1 cellular context compared by ENCODE assay signal in the genomic region with DNA sequence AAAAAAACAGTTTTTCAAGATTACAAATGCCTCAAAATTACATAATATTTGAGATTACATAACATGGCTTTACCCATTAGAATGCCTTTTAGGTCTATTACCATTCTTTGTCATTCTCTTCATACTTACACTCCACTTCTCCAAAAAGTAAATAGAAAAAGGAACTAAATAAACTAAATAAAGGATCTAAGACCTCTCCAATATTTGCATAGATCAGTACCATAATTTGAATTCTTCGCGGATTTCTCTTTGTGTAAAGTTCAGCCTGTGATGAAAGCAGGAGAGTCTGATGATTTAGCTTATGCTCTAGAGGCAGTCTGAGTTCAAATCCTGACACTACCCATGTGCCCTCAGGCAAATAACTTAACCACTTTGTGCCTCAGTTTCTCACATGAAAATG.
TF ChIP-seq lines count a peak whose summit lies in the region.

No MANE protein-coding gene starts in this region.

TF ChIP-seq in HepG2, 621 proteins besides CTCF, POLR2A, EP300 and RAD21 (continued from another document):
- TF ChIP-seq, protein P1, sequence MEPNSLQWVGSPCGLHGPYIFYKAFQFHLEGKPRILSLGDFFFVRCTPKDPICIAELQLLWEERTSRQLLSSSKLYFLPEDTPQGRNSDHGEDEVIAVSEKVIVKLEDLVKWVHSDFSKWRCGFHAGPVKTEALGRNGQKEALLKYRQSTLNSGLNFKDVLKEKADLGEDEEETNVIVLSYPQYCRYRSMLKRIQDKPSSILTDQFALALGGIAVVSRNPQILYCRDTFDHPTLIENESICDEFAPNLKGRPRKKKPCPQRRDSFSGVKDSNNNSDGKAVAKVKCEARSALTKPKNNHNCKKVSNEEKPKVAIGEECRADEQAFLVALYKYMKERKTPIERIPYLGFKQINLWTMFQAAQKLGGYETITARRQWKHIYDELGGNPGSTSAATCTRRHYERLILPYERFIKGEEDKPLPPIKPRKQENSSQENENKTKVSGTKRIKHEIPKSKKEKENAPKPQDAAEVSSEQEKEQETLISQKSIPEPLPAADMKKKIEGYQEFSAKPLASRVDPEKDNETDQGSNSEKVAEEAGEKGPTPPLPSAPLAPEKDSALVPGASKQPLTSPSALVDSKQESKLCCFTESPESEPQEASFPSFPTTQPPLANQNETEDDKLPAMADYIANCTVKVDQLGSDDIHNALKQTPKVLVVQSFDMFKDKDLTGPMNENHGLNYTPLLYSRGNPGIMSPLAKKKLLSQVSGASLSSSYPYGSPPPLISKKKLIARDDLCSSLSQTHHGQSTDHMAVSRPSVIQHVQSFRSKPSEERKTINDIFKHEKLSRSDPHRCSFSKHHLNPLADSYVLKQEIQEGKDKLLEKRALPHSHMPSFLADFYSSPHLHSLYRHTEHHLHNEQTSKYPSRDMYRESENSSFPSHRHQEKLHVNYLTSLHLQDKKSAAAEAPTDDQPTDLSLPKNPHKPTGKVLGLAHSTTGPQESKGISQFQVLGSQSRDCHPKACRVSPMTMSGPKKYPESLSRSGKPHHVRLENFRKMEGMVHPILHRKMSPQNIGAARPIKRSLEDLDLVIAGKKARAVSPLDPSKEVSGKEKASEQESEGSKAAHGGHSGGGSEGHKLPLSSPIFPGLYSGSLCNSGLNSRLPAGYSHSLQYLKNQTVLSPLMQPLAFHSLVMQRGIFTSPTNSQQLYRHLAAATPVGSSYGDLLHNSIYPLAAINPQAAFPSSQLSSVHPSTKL (CRISPR knock-in tag; IDR thresholded peaks at IDR 0.05): peak; percentile 64
- peak; percentile 42; the same call in 1 of the 2 replicates for TF ChIP-seq NCOR1 (IDR thresholded peaks at IDR 0.05; ENCODE audit: borderline replicate concordance, low read length)
- TF ChIP-seq FOSL2 (CRISPR knock-in tag; IDR thresholded peaks at IDR 0.05): no peak
- no peak for TF ChIP-seq ZNF263 (CRISPR knock-in tag; IDR thresholded peaks at IDR 0.05)
- peak; percentile 53; the same call in 1 of the 2 replicates for TF ChIP-seq NCOA2 (CRISPR knock-in tag; IDR thresholded peaks at IDR 0.05)
- TF ChIP-seq, protein P2, sequence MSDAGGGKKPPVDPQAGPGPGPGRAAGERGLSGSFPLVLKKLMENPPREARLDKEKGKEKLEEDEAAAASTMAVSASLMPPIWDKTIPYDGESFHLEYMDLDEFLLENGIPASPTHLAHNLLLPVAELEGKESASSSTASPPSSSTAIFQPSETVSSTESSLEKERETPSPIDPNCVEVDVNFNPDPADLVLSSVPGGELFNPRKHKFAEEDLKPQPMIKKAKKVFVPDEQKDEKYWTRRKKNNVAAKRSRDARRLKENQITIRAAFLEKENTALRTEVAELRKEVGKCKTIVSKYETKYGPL (CRISPR knock-in tag; IDR thresholded peaks at IDR 0.05): 0 out of 2 replicates have a peak, but pooled peaks have one; percentile 16
- no peak for TF ChIP-seq SOX13 (IDR thresholded peaks at IDR 0.05)
- TF ChIP-seq SOX13 (CRISPR knock-in tag; conservative IDR thresholded peaks at IDR 0.05 in 1 of 2, IDR thresholded peaks at IDR 0.05 in 1 of 2): peak in 1 of 2 experiments; percentile 66; a peak in 1 of 4 replicates
- TF ChIP-seq HDAC2 (CRISPR knock-in tag; IDR thresholded peaks at IDR 0.05): 0 out of 2 replicates have a peak, but pooled peaks have one; percentile 17
- TF ChIP-seq ZSCAN20 (CRISPR knock-in tag; IDR thresholded peaks at IDR 0.05; ENCODE audit: borderline replicate concordance): no peak
- TF ChIP-seq FOXA1 (IDR thresholded peaks at IDR 0.05): peak; percentile 25; the same call in 1 of the 2 replicates
- no peak for TF ChIP-seq FOXA1 (CRISPR knock-in tag; IDR thresholded peaks at IDR 0.05)
- peak; percentile 63; the same call in 1 of the 2 replicates for TF ChIP-seq ZBTB21 (CRISPR knock-in tag; IDR thresholded peaks at IDR 0.05)
- TF ChIP-seq CREM (IDR thresholded peaks at IDR 0.05): peak; percentile 42; the same call in 1 of the 2 replicates
- no peak for TF ChIP-seq CREM (CRISPR knock-in tag; IDR thresholded peaks at IDR 0.05)
- TF ChIP-seq HMG20A (CRISPR knock-in tag; IDR thresholded peaks at IDR 0.05; ENCODE audit: borderline replicate concordance): peak; percentile 33; the same call in 1 of the 2 replicates
- no peak for TF ChIP-seq NFE2L2 (IDR thresholded peaks at IDR 0.05; ENCODE audit: low read length)
- TF ChIP-seq, protein P3, sequence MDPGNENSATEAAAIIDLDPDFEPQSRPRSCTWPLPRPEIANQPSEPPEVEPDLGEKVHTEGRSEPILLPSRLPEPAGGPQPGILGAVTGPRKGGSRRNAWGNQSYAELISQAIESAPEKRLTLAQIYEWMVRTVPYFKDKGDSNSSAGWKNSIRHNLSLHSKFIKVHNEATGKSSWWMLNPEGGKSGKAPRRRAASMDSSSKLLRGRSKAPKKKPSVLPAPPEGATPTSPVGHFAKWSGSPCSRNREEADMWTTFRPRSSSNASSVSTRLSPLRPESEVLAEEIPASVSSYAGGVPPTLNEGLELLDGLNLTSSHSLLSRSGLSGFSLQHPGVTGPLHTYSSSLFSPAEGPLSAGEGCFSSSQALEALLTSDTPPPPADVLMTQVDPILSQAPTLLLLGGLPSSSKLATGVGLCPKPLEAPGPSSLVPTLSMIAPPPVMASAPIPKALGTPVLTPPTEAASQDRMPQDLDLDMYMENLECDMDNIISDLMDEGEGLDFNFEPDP (CRISPR knock-in tag; conservative IDR thresholded peaks at IDR 0.05): no peak
- TF ChIP-seq ISL2 (CRISPR knock-in tag; IDR thresholded peaks at IDR 0.05): peak; percentile 62; the same call in 1 of the 2 replicates
